In genomic region chr14:100644383-100644782, GRCh38 we compare ENCODE assay signal across 1 cellular context.
A peak's percentile ranks its signal among the peaks of the same experiment; 100 is the strongest.
TF ChIP-seq lines count a peak whose summit lies in the region.

No MANE protein-coding gene starts in this region.

TF ChIP-seq in K562, 482 proteins besides CTCF, POLR2A, EP300 and RAD21:
- TF ChIP-seq ZNF311 (CRISPR knock-in tag; IDR thresholded peaks at IDR 0.05), result 0 out of 2 replicates have a peak, but pooled peaks have one; percentile 41
- 0 out of 2 replicates have a peak, but pooled peaks have one; percentile 14 for TF ChIP-seq SMAD4 (CRISPR knock-in tag; conservative IDR thresholded peaks at IDR 0.05)
- no peak for TF ChIP-seq ESRRB (CRISPR knock-in tag; IDR thresholded peaks at IDR 0.05; ENCODE audit: borderline replicate concordance)
- TF ChIP-seq EWSR1 (IDR thresholded peaks at IDR 0.05; ENCODE audit: borderline replicate concordance, low read depth, partially characterized antibody), result no peak
- peak; percentile 89 for TF ChIP-seq ZFP36 (IDR thresholded peaks at IDR 0.05; ENCODE audit: low read depth, low read length, partially characterized antibody)
- no peak for TF ChIP-seq ELF1 (tag; IDR thresholded peaks at IDR 0.05)
- TF ChIP-seq CEBPG (CRISPR knock-in tag; IDR thresholded peaks at IDR 0.05), result peak; percentile 37; the same call in 1 of the 2 replicates
- no peak for TF ChIP-seq CEBPG (tag; conservative IDR thresholded peaks at IDR 0.05 in 1 of 2, IDR thresholded peaks at IDR 0.05 in 1 of 2)
- TF ChIP-seq ZC3H8 (IDR thresholded peaks at IDR 0.05), result no peak
- TF ChIP-seq, protein P1, sequence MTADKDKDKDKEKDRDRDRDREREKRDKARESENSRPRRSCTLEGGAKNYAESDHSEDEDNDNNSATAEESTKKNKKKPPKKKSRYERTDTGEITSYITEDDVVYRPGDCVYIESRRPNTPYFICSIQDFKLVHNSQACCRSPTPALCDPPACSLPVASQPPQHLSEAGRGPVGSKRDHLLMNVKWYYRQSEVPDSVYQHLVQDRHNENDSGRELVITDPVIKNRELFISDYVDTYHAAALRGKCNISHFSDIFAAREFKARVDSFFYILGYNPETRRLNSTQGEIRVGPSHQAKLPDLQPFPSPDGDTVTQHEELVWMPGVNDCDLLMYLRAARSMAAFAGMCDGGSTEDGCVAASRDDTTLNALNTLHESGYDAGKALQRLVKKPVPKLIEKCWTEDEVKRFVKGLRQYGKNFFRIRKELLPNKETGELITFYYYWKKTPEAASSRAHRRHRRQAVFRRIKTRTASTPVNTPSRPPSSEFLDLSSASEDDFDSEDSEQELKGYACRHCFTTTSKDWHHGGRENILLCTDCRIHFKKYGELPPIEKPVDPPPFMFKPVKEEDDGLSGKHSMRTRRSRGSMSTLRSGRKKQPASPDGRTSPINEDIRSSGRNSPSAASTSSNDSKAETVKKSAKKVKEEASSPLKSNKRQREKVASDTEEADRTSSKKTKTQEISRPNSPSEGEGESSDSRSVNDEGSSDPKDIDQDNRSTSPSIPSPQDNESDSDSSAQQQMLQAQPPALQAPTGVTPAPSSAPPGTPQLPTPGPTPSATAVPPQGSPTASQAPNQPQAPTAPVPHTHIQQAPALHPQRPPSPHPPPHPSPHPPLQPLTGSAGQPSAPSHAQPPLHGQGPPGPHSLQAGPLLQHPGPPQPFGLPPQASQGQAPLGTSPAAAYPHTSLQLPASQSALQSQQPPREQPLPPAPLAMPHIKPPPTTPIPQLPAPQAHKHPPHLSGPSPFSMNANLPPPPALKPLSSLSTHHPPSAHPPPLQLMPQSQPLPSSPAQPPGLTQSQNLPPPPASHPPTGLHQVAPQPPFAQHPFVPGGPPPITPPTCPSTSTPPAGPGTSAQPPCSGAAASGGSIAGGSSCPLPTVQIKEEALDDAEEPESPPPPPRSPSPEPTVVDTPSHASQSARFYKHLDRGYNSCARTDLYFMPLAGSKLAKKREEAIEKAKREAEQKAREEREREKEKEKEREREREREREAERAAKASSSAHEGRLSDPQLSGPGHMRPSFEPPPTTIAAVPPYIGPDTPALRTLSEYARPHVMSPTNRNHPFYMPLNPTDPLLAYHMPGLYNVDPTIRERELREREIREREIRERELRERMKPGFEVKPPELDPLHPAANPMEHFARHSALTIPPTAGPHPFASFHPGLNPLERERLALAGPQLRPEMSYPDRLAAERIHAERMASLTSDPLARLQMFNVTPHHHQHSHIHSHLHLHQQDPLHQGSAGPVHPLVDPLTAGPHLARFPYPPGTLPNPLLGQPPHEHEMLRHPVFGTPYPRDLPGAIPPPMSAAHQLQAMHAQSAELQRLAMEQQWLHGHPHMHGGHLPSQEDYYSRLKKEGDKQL (CRISPR knock-in tag; IDR thresholded peaks at IDR 0.05; ENCODE audit: borderline replicate concordance), result no peak
- 0 out of 2 replicates have a peak, but pooled peaks have one; percentile 35 for TF ChIP-seq ZNF592 (IDR thresholded peaks at IDR 0.05)
- TF ChIP-seq EP400 (IDR thresholded peaks at IDR 0.05), result no peak
- TF ChIP-seq SNRNP70 (optimal IDR thresholded peaks at IDR 0.05; ENCODE audit: low read depth, low read length), result no peak
- no peak for TF ChIP-seq RFX7 (CRISPR knock-in tag; IDR thresholded peaks at IDR 0.05)
- peak; percentile 79 for TF ChIP-seq ZNF3 (CRISPR knock-in tag; IDR thresholded peaks at IDR 0.05)
